21 cellular contexts compared by ENCODE assay signal in genomic region chr20:47705497-47705856, GRCh38.
"Had no signal": no experiment of that assay in that cellular context is flagged by ENCODE, and none has a peak within 500 bp of the region (broad histone marks: within the 10 kb centered on the region; RNA-seq: fewer than 3 reads in every experiment).

No MANE protein-coding gene starts in this region.

- H3K27ac ChIP-seq: hepatocyte, left lung, psoas muscle, tibial artery, vagina had no signal

- H2AFZ ChIP-seq: hepatocyte had no signal

- DNase-seq: activated B cell treated with CpG ODN at 0.5 μM for 24 hours; activated CD4-positive, alpha-beta T cell treated with anti-CD3 and anti-CD28 coated beads, Interleukin-2, amount 10 ng/mL, durations not matched to agents 24 days and 14 days; activated CD8-positive, alpha-beta memory T cell treated with anti-CD3 and anti-CD28 coated beads, Interleukin-2, amount 50 U/mL, for 4 hours; activated CD8-positive, alpha-beta T cell treated with anti-CD3 and anti-CD28 coated beads, Interleukin-2, amount 10 ng/mL, durations not matched to agents 7 days and 5 days; activated gamma-delta T cell; activated T-cell treated with anti-CD3 and anti-CD28 coated beads, Interleukin-2, amount 50 U/mL, for 72 hours; cerebellar nuclear complex; effector memory CD8-positive, alpha-beta T cell; islet precursor cell; left lung; mesendoderm; nephron progenitor cell; stimulated activated CD4-positive, alpha-beta T cell treated with anti-CD3 and anti-CD28 coated beads, Interleukin-2, amount 100 ng/mL, for 48 hours; stimulated activated naive B cell treated with anti-CD40 and anti-IgM and Interleukin-4, amounts not matched to agents 10 μg/mL and 1 μg/mL and 100 μg/mL, for 72 hours; T-helper 17 cell; tibial artery had no signal

- H3K4me1 ChIP-seq: psoas muscle had no signal

- H3K36me3 Mint-ChIP-seq: activated naive CD4-positive, alpha-beta T cell treated with anti-CD3 and anti-CD28 coated beads, Interleukin-2, amount 50 U/mL, for 72 hours had no signal

- H3K4me1 Mint-ChIP-seq: activated CD4-positive, alpha-beta T cell treated with anti-CD3 and anti-CD28 coated beads, Interleukin-2, amount 10 ng/mL, durations not matched to agents 24 days and 14 days had no signal

- ATAC-seq: activated CD8-positive, alpha-beta T cell treated with anti-CD3 and anti-CD28 coated beads, Interleukin-2, amount 10 ng/mL, durations not matched to agents 7 days and 5 days; activated naive CD4-positive, alpha-beta T cell treated with anti-CD3 and anti-CD28 coated beads, Interleukin-2, amount 50 U/mL, for 72 hours; activated T-cell treated with anti-CD3 and anti-CD28 coated beads, Interleukin-2, amount 50 U/mL, for 72 hours; effector memory CD8-positive, alpha-beta T cell; stimulated activated naive B cell treated with anti-CD40 and anti-IgM and Interleukin-4, amounts not matched to agents 10 μg/mL and 1 μg/mL and 100 μg/mL, for 72 hours; T-helper 17 cell had no signal

- H3K79me2 ChIP-seq: hepatocyte had no signal

- H3K4me3 ChIP-seq: hepatocyte, left lung, psoas muscle, tibial artery, vagina had no signal

- FAIRE-seq: TTC549 had no signal

- H3K9me3 Mint-ChIP-seq: activated B cell treated with CpG ODN at 0.5 μM for 24 hours; activated CD4-positive, alpha-beta T cell treated with anti-CD3 and anti-CD28 coated beads, Interleukin-2, amount 10 ng/mL, durations not matched to agents 24 days and 14 days; activated naive CD4-positive, alpha-beta T cell treated with anti-CD3 and anti-CD28 coated beads, Interleukin-2, amount 50 U/mL, for 72 hours; activated T-cell treated with anti-CD3 and anti-CD28 coated beads, Interleukin-2, amount 50 U/mL, for 72 hours; effector memory CD8-positive, alpha-beta T cell; nephron progenitor cell; stimulated activated naive B cell treated with anti-CD40 and anti-IgM and Interleukin-4, amounts not matched to agents 10 μg/mL and 1 μg/mL and 100 μg/mL, for 72 hours had no signal

- H3K4me2 ChIP-seq: hepatocyte had no signal

- H3K27me3 ChIP-seq: hepatocyte, tibial artery, vagina had no signal

- H3K27ac Mint-ChIP-seq: activated B cell treated with CpG ODN at 0.5 μM for 24 hours; activated CD4-positive, alpha-beta T cell treated with anti-CD3 and anti-CD28 coated beads, Interleukin-2, amount 10 ng/mL, durations not matched to agents 24 days and 14 days; activated CD8-positive, alpha-beta T cell treated with anti-CD3 and anti-CD28 coated beads, Interleukin-2, amount 10 ng/mL, durations not matched to agents 7 days and 5 days; activated T-cell treated with anti-CD3 and anti-CD28 coated beads, Interleukin-2, amount 50 U/mL, for 72 hours; T-helper 17 cell had no signal

- H3K9me3 ChIP-seq: left lung, psoas muscle, tibial artery, vagina had no signal

- H3K36me3 ChIP-seq: left lung had no signal

- H3K4me3 Mint-ChIP-seq: activated B cell treated with CpG ODN at 0.5 μM for 24 hours; activated CD4-positive, alpha-beta T cell treated with anti-CD3 and anti-CD28 coated beads, Interleukin-2, amount 10 ng/mL, durations not matched to agents 24 days and 14 days; activated CD8-positive, alpha-beta T cell treated with anti-CD3 and anti-CD28 coated beads, Interleukin-2, amount 10 ng/mL, durations not matched to agents 7 days and 5 days; activated T-cell treated with anti-CD3 and anti-CD28 coated beads, Interleukin-2, amount 50 U/mL, for 72 hours; effector memory CD8-positive, alpha-beta T cell; nephron progenitor cell; stimulated activated naive B cell treated with anti-CD40 and anti-IgM and Interleukin-4, amounts not matched to agents 10 μg/mL and 1 μg/mL and 100 μg/mL, for 72 hours; T-helper 17 cell had no signal
